ENCODE assay signal across 1 cellular context in the genomic region with DNA sequence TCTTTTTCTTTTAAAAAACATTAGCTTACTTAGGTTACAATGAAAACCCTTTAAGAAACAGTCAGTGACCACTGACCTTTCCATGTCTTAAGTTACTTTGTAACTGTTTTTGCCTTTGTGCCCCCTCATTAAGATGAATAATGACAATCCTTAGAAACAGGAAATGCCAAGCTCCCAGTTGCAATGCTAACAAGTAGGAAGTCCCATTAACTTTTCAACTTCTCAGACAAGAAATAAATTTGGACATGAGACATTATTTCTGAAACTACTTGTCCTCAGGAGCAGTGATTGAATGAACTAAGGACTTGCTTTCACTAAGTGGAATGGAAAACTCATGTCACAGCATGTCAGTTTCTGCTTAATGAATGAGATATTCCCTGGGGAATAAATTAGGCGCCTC.
TF ChIP-seq lines count a peak whose summit lies in the region.

No MANE protein-coding gene starts in this region.

TF ChIP-seq in SK-N-SH, 30 proteins besides CTCF, POLR2A, EP300 and RAD21 (continued from another document):
- TF ChIP-seq, protein P1, sequence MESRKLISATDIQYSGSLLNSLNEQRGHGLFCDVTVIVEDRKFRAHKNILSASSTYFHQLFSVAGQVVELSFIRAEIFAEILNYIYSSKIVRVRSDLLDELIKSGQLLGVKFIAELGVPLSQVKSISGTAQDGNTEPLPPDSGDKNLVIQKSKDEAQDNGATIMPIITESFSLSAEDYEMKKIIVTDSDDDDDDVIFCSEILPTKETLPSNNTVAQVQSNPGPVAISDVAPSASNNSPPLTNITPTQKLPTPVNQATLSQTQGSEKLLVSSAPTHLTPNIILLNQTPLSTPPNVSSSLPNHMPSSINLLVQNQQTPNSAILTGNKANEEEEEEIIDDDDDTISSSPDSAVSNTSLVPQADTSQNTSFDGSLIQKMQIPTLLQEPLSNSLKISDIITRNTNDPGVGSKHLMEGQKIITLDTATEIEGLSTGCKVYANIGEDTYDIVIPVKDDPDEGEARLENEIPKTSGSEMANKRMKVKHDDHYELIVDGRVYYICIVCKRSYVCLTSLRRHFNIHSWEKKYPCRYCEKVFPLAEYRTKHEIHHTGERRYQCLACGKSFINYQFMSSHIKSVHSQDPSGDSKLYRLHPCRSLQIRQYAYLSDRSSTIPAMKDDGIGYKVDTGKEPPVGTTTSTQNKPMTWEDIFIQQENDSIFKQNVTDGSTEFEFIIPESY (IDR thresholded peaks at IDR 0.05; ENCODE audit: borderline replicate concordance, low read depth), result no peak
- TF ChIP-seq, protein P2, sequence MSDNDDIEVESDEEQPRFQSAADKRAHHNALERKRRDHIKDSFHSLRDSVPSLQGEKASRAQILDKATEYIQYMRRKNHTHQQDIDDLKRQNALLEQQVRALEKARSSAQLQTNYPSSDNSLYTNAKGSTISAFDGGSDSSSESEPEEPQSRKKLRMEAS (IDR thresholded peaks at IDR 0.05; ENCODE audit: low read depth), result no peak
- TF ChIP-seq, protein P3, sequence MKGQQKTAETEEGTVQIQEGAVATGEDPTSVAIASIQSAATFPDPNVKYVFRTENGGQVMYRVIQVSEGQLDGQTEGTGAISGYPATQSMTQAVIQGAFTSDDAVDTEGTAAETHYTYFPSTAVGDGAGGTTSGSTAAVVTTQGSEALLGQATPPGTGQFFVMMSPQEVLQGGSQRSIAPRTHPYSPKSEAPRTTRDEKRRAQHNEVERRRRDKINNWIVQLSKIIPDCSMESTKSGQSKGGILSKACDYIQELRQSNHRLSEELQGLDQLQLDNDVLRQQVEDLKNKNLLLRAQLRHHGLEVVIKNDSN (IDR thresholded peaks at IDR 0.05; ENCODE audit: borderline replicate concordance, low read depth), result no peak
- TF ChIP-seq GABPA (IDR thresholded peaks at IDR 0.05; ENCODE audit: low read depth), result no peak
- TF ChIP-seq NFIC (IDR thresholded peaks at IDR 0.05; ENCODE audit: borderline replicate concordance), result no peak
- TF ChIP-seq SMC3 (IDR thresholded peaks at IDR 0.05; ENCODE audit: low read depth, low read length), result no peak
- no peak for TF ChIP-seq SIN3A (IDR thresholded peaks at IDR 0.05; ENCODE audit: borderline replicate concordance, low read depth, low read length)
- no peak for TF ChIP-seq NRF1 (IDR thresholded peaks at IDR 0.05; ENCODE audit: low read depth, low read length)
- TF ChIP-seq MEF2A (IDR thresholded peaks at IDR 0.05; ENCODE audit: borderline replicate concordance, low read depth), result no peak
- no peak for TF ChIP-seq RFX5 (IDR thresholded peaks at IDR 0.05; ENCODE audit: low read length)
- TF ChIP-seq FOXJ3 (CRISPR knock-in tag; IDR thresholded peaks at IDR 0.05), result no peak
- TF ChIP-seq, protein P4, sequence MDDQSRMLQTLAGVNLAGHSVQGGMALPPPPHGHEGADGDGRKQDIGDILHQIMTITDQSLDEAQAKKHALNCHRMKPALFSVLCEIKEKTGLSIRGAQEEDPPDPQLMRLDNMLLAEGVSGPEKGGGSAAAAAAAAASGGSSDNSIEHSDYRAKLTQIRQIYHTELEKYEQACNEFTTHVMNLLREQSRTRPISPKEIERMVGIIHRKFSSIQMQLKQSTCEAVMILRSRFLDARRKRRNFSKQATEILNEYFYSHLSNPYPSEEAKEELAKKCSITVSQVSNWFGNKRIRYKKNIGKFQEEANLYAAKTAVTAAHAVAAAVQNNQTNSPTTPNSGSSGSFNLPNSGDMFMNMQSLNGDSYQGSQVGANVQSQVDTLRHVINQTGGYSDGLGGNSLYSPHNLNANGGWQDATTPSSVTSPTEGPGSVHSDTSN (IDR thresholded peaks at IDR 0.05), result peak; percentile 63
- TF ChIP-seq TAF1 (IDR thresholded peaks at IDR 0.05; ENCODE audit: borderline replicate concordance, low read depth, low read length), result no peak
- TF ChIP-seq, protein P5, sequence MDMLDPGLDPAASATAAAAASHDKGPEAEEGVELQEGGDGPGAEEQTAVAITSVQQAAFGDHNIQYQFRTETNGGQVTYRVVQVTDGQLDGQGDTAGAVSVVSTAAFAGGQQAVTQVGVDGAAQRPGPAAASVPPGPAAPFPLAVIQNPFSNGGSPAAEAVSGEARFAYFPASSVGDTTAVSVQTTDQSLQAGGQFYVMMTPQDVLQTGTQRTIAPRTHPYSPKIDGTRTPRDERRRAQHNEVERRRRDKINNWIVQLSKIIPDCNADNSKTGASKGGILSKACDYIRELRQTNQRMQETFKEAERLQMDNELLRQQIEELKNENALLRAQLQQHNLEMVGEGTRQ (IDR thresholded peaks at IDR 0.05; ENCODE audit: borderline replicate concordance, low read depth, low read length), result no peak
- TF ChIP-seq FOSL2 (IDR thresholded peaks at IDR 0.05; ENCODE audit: borderline replicate concordance, low read depth), result no peak
- TF ChIP-seq, protein P6, sequence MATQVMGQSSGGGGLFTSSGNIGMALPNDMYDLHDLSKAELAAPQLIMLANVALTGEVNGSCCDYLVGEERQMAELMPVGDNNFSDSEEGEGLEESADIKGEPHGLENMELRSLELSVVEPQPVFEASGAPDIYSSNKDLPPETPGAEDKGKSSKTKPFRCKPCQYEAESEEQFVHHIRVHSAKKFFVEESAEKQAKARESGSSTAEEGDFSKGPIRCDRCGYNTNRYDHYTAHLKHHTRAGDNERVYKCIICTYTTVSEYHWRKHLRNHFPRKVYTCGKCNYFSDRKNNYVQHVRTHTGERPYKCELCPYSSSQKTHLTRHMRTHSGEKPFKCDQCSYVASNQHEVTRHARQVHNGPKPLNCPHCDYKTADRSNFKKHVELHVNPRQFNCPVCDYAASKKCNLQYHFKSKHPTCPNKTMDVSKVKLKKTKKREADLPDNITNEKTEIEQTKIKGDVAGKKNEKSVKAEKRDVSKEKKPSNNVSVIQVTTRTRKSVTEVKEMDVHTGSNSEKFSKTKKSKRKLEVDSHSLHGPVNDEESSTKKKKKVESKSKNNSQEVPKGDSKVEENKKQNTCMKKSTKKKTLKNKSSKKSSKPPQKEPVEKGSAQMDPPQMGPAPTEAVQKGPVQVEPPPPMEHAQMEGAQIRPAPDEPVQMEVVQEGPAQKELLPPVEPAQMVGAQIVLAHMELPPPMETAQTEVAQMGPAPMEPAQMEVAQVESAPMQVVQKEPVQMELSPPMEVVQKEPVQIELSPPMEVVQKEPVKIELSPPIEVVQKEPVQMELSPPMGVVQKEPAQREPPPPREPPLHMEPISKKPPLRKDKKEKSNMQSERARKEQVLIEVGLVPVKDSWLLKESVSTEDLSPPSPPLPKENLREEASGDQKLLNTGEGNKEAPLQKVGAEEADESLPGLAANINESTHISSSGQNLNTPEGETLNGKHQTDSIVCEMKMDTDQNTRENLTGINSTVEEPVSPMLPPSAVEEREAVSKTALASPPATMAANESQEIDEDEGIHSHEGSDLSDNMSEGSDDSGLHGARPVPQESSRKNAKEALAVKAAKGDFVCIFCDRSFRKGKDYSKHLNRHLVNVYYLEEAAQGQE (IDR thresholded peaks at IDR 0.05; ENCODE audit: low read depth, low read length), result no peak
- no peak for TF ChIP-seq EZH2phosphoT487 (IDR thresholded peaks at IDR 0.05; ENCODE audit: borderline replicate concordance, low read depth)
- TF ChIP-seq FOXM1 (IDR thresholded peaks at IDR 0.05; ENCODE audit: low read depth), result no peak
- no peak for TF ChIP-seq RXRA (IDR thresholded peaks at IDR 0.05; ENCODE audit: borderline replicate concordance, low read depth)
- TF ChIP-seq MXI1 (IDR thresholded peaks at IDR 0.05; ENCODE audit: low read depth, low read length), result no peak
- peak; percentile 23; the same call in 1 of the 2 replicates for TF ChIP-seq TCF12 (IDR thresholded peaks at IDR 0.05)
